In genomic region chr17:57370051-57370581, GRCh38 we compare ENCODE assay signal across 9 cellular contexts.
DNase-seq lines count a peak whose midpoint lies in the region; ATAC-seq, FAIRE-seq and TF ChIP-seq lines count a peak whose summit lies in the region.
"Had no signal": no experiment of that assay in that cellular context is flagged by ENCODE, and none has a peak within 500 bp of the region (broad histone marks: within the 10 kb centered on the region; RNA-seq: fewer than 3 reads in every experiment).

No MANE protein-coding gene starts in this region.

- no peak for FAIRE-seq in small intestine (lab: Jason Lieb, UNC)
- FAIRE-seq: colon had no signal

- H3K27me3 ChIP-seq in small intestine (ENCODE audit: control insufficient read depth in 2 of 2, insufficient read depth in 2 of 2, low read length in 2 of 2) = no peaks in the 10 kb centered on the region

- peaks cover 10% of the 10 kb centered on the region for H3K36me3 Mint-ChIP-seq in glutamatergic neuron (ENCODE audit: unreplicated experiment)

- no peaks in the 10 kb centered on the region for H4K20me1 ChIP-seq in OCI-LY7 (ENCODE audit: insufficient read depth, low read length)

- WGBS in small intestine, 3 donors = 61 to 75% (median 70%) methylated on average over 6 of the region's 6 CpGs

- DNase-seq in left cardiac atrium (no peak), Right ventricle myocardium superior (no peak), NCI-H460 (ENCODE audit: extremely low read depth, low read depth) (peak; percentile 84), glutamatergic neuron (no peak), small intestine (no peak), OCI-LY7 (ENCODE audit: low spot score) (no peak)
- no peak for DNase-seq in NK-92 treated with Interleukin-12 subunit alpha and Interleukin-12 subunit beta, amount 100 ng/mL, for 24 hours (lab: John Stamatoyannopoulos, UW)

- POLR2A ChIA-PET in OCI-LY7 (lab: Charles Lee) = interaction anchor here (1.6 to 6.1 kb wide), 2 partner anchors 8 to 14 kb away, joined by 4 to 43 read pairs; no protein-coding TSS in a partner anchor

- peaks cover 13% of the 10 kb centered on the region; the same call in 1 of the 2 replicates for H3K79me2 ChIP-seq in OCI-LY7 (ENCODE audit: insufficient read depth, low read depth, low read length)

- H3K4me3 ChIP-seq in small intestine (ENCODE audit: low read depth in 1 of 2, low read length in 2 of 2) (no peak overlapping the region), OCI-LY7 (ENCODE audit: low read depth, low read length, poor library complexity, severe bottlenecking) (no peak overlapping the region)

- no peak overlapping the region for H3K4me3 Mint-ChIP-seq in glutamatergic neuron (ENCODE audit: unreplicated experiment)

- intact Hi-C loops in left cardiac atrium (cut with DNase I) (no loop called here), Right ventricle myocardium superior (cut with DNase I) (no loop called here), OCI-LY7 (cut with micrococcal nuclease; ENCODE audit: unreplicated experiment) (no loop called here)

- no TSS peak for BruUV-seq in OCI-LY7 (replicated peaks; lab: Mats Ljungman, UMichigan)

- peak overlapping the region; percentile 59 for H3K27ac Mint-ChIP-seq in glutamatergic neuron (ENCODE audit: unreplicated experiment)

- TF ChIP-seq CTCF in glutamatergic neuron (IDR thresholded peaks at IDR 0.05; ENCODE audit: partially characterized antibody, unreplicated experiment) (no peak), OCI-LY7 (conservative IDR thresholded peaks at IDR 0.05; ENCODE audit: low read length) (no peak)

- H3K4me1 ChIP-seq in small intestine (ENCODE audit: control insufficient read depth in 2 of 2, insufficient read depth in 1 of 2, low read depth in 1 of 2, low read length in 1 of 2) = no peaks in the 10 kb centered on the region
- H3K4me1 ChIP-seq in OCI-LY7 (ENCODE audit: insufficient read depth, low read length, poor library complexity, severe bottlenecking) = peaks cover 49% of the 10 kb centered on the region

- H3K36me3 ChIP-seq in small intestine (ENCODE audit: control insufficient read depth in 2 of 2, insufficient read depth in 2 of 2, low read length in 2 of 2) (no peaks in the 10 kb centered on the region), OCI-LY7 (ENCODE audit: insufficient read depth, low read length) (peaks cover 19% of the 10 kb centered on the region)

- no peak overlapping the region for H3K4me2 ChIP-seq in OCI-LY7 (ENCODE audit: low read length)

- H3K9me3 ChIP-seq in small intestine (ENCODE audit: control insufficient read depth, low read depth) (no peaks in the 10 kb centered on the region), OCI-LY7 (ENCODE audit: low read length) (peaks cover 14% of the 10 kb centered on the region)

- peaks cover 3% of the 10 kb centered on the region for H3K9me3 Mint-ChIP-seq in glutamatergic neuron (ENCODE audit: unreplicated experiment)

- H3K9me2 ChIP-seq in OCI-LY7 (ENCODE audit: insufficient read depth, low read length) = no peaks in the 10 kb centered on the region

- H3K27me3 Mint-ChIP-seq in glutamatergic neuron (ENCODE audit: unreplicated experiment) = peaks cover 3% of the 10 kb centered on the region

- CTCF ChIA-PET in OCI-LY7 (lab: Charles Lee; ENCODE audit: unreplicated experiment) = no interaction called here

- H3K27ac ChIP-seq in small intestine (ENCODE audit: low read depth in 1 of 2, low read length in 1 of 2) (no peak overlapping the region), OCI-LY7 (ENCODE audit: low read depth, low read length, poor library complexity, severe bottlenecking) (no peak overlapping the region)

- ATAC-seq in left cardiac atrium (peak; percentile 15 to 17), Right ventricle myocardium superior (ENCODE audit: poor library complexity) (no peak), GM19035 (IDR thresholded peaks at IDR 0.05; ENCODE audit: unreplicated experiment) (no peak)

- H3K4me1 Mint-ChIP-seq in glutamatergic neuron (ENCODE audit: low read depth, unreplicated experiment) = peaks cover 36% of the 10 kb centered on the region

- H2AFZ ChIP-seq in OCI-LY7 (ENCODE audit: low read length) = no peak overlapping the region

Comparison
In these comparisons a context has a peak if more than half of its experiments do, and no peak if none do; other contexts are left out.
1. ATAC-seq: peak in left cardiac atrium (2 of 2); none in Right ventricle myocardium superior (single experiment) and GM19035 (single experiment).